ENCODE assay signal across 14 cellular contexts in genomic region chr19:40701758-40702157, GRCh38. TPM values are rescaled to one million over a fixed set of nuclear protein-coding genes. Genes with fewer than 3 reads are reported as not detected.
"Had no signal": no experiment of that assay in that cellular context is flagged by ENCODE, and none has a peak within 500 bp of the region (broad histone marks: within the 10 kb centered on the region; RNA-seq: fewer than 3 reads in every experiment).

No MANE protein-coding gene starts in this region.

- H3K9me3 ChIP-seq: esophagus squamous epithelium, gastroesophageal sphincter, left ventricle myocardium inferior, lower lobe of right lung had no signal

- H3K27me3 ChIP-seq: esophagus squamous epithelium, gastroesophageal sphincter, hepatocyte had no signal

- H3K4me1 ChIP-seq: esophagus squamous epithelium, lower lobe of right lung had no signal

- H3K27ac Mint-ChIP-seq: dendritic cell treated with granulocyte-macrophage colony-stimulating factor and Interleukin-4, amounts not matched to agents 40 ng/mL and 50 ng/mL, for 4 days; memory B cell; mesothelial cell of epicardium; stimulated activated naive CD8-positive, alpha-beta T cell treated with anti-CD3 and anti-CD28 coated beads, Interleukin-15, Interleukin-2, amounts not matched to agents 100 ng/mL and 50 ng/mL, for 24 hours had no signal

- H3K27me3 Mint-ChIP-seq: dendritic cell treated with granulocyte-macrophage colony-stimulating factor and Interleukin-4, amounts not matched to agents 40 ng/mL and 50 ng/mL, for 4 days; memory B cell; stimulated activated naive CD8-positive, alpha-beta T cell treated with anti-CD3 and anti-CD28 coated beads, Interleukin-15, Interleukin-2, amounts not matched to agents 100 ng/mL and 50 ng/mL, for 24 hours had no signal

- H3K9me3 Mint-ChIP-seq: dendritic cell treated with granulocyte-macrophage colony-stimulating factor and Interleukin-4, amounts not matched to agents 40 ng/mL and 50 ng/mL, for 4 days; memory B cell; mesothelial cell of epicardium; stimulated activated naive CD8-positive, alpha-beta T cell treated with anti-CD3 and anti-CD28 coated beads, Interleukin-15, Interleukin-2, amounts not matched to agents 100 ng/mL and 50 ng/mL, for 24 hours had no signal

- H3K4me3 ChIP-seq: esophagus squamous epithelium, gastroesophageal sphincter, hepatocyte, left ventricle myocardium inferior, lower lobe of right lung, smooth muscle cell had no signal

- H3K4me3 Mint-ChIP-seq: dendritic cell treated with granulocyte-macrophage colony-stimulating factor and Interleukin-4, amounts not matched to agents 40 ng/mL and 50 ng/mL, for 4 days; memory B cell; mesothelial cell of epicardium; stimulated activated naive CD8-positive, alpha-beta T cell treated with anti-CD3 and anti-CD28 coated beads, Interleukin-15, Interleukin-2, amounts not matched to agents 100 ng/mL and 50 ng/mL, for 24 hours had no signal

- ATAC-seq: lower lobe of right lung had no signal

- DNase-seq: esophagus squamous epithelium; kidney; left cardiac atrium; lower lobe of right lung; stimulated activated CD4-positive, alpha-beta T cell treated with anti-CD3 and anti-CD28 coated beads, Interleukin-2, amount 100 ng/mL, for 48 hours had no signal

- H3K4me1 Mint-ChIP-seq: memory B cell, mesothelial cell of epicardium had no signal

- H3K27ac ChIP-seq: esophagus squamous epithelium, hepatocyte, lower lobe of right lung had no signal

RNA-seq across cellular contexts. Expression of gene ACTMAP, which starts 48.5 kb away (rescaled TPM):
- polyA plus RNA-seq: neural cell had no signal
